ENCODE assay signal across 20 cellular contexts in genomic region chr1:169339773-169340172, GRCh38. TPM values are rescaled to one million over a fixed set of nuclear protein-coding genes. Genes with fewer than 3 reads are reported as not detected.
DNase-seq lines count a peak whose midpoint lies in the region; ATAC-seq and TF ChIP-seq lines count a peak whose summit lies in the region.
"Had no signal": no experiment of that assay in that cellular context is flagged by ENCODE, and none has a peak within 500 bp of the region (broad histone marks: within the 10 kb centered on the region; RNA-seq: fewer than 3 reads in every experiment).

No MANE protein-coding gene starts in this region.

- peaks cover 21% of the 10 kb centered on the region for H3K9me3 Mint-ChIP-seq in T-helper 2 cell treated with Interferon-gamma antibody and Interleukin-4, amounts not matched to agents 5 μg/mL and 100 μg/mL, for 36 hours
- no peaks in the 10 kb centered on the region for H3K9me3 Mint-ChIP-seq in activated naive CD8-positive, alpha-beta T cell (ENCODE audit: low read depth)
- peaks cover 5% of the 10 kb centered on the region for H3K9me3 Mint-ChIP-seq in chondrocyte (ENCODE audit: low read depth)

- peak overlapping the region; percentile 21 for H2BK5ac ChIP-seq in trophoblast cell (ENCODE audit: low read depth, low read length, poor library complexity)

- no peak overlapping the region for H3K27ac ChIP-seq in trophoblast cell (ENCODE audit: low read depth, low read length)
- H3K27ac ChIP-seq: GM23248, PC-9, RWPE1 had no signal

- H3K18ac ChIP-seq in trophoblast cell (ENCODE audit: low read length) = no peak overlapping the region

- H2AFZ ChIP-seq in trophoblast cell (ENCODE audit: insufficient read depth, low read length, poor library complexity) = no peak overlapping the region
- H2AFZ ChIP-seq: GM23248, PC-9 had no signal

- peaks cover 0 to 3% of the 10 kb centered on the region in 2 experiments for H3K36me3 ChIP-seq in trophoblast cell (ENCODE audit: control insufficient read depth in 1 of 2, insufficient read depth in 2 of 2, low read length in 2 of 2)

- no peak overlapping the region for H3K9ac ChIP-seq in trophoblast cell (ENCODE audit: low read length)
- H3K9ac ChIP-seq: GM23248 had no signal

- H3K4me3 ChIP-seq in trophoblast cell (ENCODE audit: low read depth, low read length) = no peak overlapping the region
- H3K4me3 ChIP-seq: GM23248, PC-9 had no signal

- ATAC-seq in HG03045 (IDR thresholded peaks at IDR 0.05; ENCODE audit: unreplicated experiment) = no peak

- H4K8ac ChIP-seq in trophoblast cell (ENCODE audit: low read depth, low read length) = no peak overlapping the region

- no peak for DNase-seq in T-helper 2 cell treated with Interferon-gamma antibody and Interleukin-4, amounts not matched to agents 5 μg/mL and 100 μg/mL, for 36 hours (ENCODE audit: low spot score)
- DNase-seq in T-helper 2 cell (no peak), OCI-M1 (lab: John Stamatoyannopoulos, UW) (peak; percentile 57), trophoblast cell (no peak), NCI-H2081 (lab: John Stamatoyannopoulos, UW) (no peak), chondrocyte (ENCODE audit: low spot score) (no peak)
- DNase-seq: 8988T, Caco-2, GM23248, HCEC 1CT, NCI-H1694 treated with DMSO at 0.1 percent for 48 hours, NCI-H2107, NCI-H2227 treated with DMSO at 0.1 percent for 48 hours, NCI-H510A treated with DMSO at 0.1 percent for 48 hours, PC-9, SIG-M5 had no signal

- no peaks in the 10 kb centered on the region for H3K27me3 Mint-ChIP-seq in T-helper 2 cell treated with Interferon-gamma antibody and Interleukin-4, amounts not matched to agents 5 μg/mL and 100 μg/mL, for 36 hours (ENCODE audit: low read depth)
- H3K27me3 Mint-ChIP-seq in activated naive CD8-positive, alpha-beta T cell = no peaks in the 10 kb centered on the region
- no peaks in the 10 kb centered on the region for H3K27me3 Mint-ChIP-seq in chondrocyte (ENCODE audit: low read depth)
- H3K27me3 Mint-ChIP-seq: B cell had no signal

- H3K27ac Mint-ChIP-seq in T-helper 2 cell treated with Interferon-gamma antibody and Interleukin-4, amounts not matched to agents 5 μg/mL and 100 μg/mL, for 36 hours = peak overlapping the region; percentile 1
- peak overlapping the region; percentile 51 for H3K27ac Mint-ChIP-seq in activated naive CD8-positive, alpha-beta T cell
- no peak overlapping the region for H3K27ac Mint-ChIP-seq in chondrocyte (ENCODE audit: unreplicated experiment)
- H3K27ac Mint-ChIP-seq: B cell had no signal

- peak overlapping the region; percentile 43 for H4K12ac ChIP-seq in trophoblast cell (ENCODE audit: low read depth, low read length)

- H2BK12ac ChIP-seq in trophoblast cell (ENCODE audit: low read length) = peak overlapping the region; percentile 49

- H3K14ac ChIP-seq in trophoblast cell (ENCODE audit: low read length) = no peak overlapping the region

- peaks cover 19% of the 10 kb centered on the region for H3K4me1 Mint-ChIP-seq in T-helper 2 cell treated with Interferon-gamma antibody and Interleukin-4, amounts not matched to agents 5 μg/mL and 100 μg/mL, for 36 hours (ENCODE audit: low read depth)
- H3K4me1 Mint-ChIP-seq in activated naive CD8-positive, alpha-beta T cell (ENCODE audit: low read depth) = peaks cover 21% of the 10 kb centered on the region
- H3K4me1 Mint-ChIP-seq in chondrocyte (ENCODE audit: low read depth) = peaks cover 3% of the 10 kb centered on the region

- peaks cover 2 to 3% of the 10 kb centered on the region in 2 experiments for H3K4me1 ChIP-seq in trophoblast cell (ENCODE audit: control insufficient read depth in 1 of 2, insufficient read depth in 2 of 2, low read length in 2 of 2)

- H3K9me3 ChIP-seq in trophoblast cell (ENCODE audit: insufficient read depth, low read depth, low read length) = peaks cover 4% of the 10 kb centered on the region

- H3K79me2 ChIP-seq in trophoblast cell (ENCODE audit: control insufficient read depth, insufficient read depth, low read length, poor library complexity) = no peaks in the 10 kb centered on the region

- no peak overlapping the region for H3K4ac ChIP-seq in trophoblast cell (ENCODE audit: low read depth, low read length)

- no peak overlapping the region for H4K91ac ChIP-seq in trophoblast cell (ENCODE audit: low read depth, low read length)

- no peak overlapping the region for H3K4me3 Mint-ChIP-seq in T-helper 2 cell treated with Interferon-gamma antibody and Interleukin-4, amounts not matched to agents 5 μg/mL and 100 μg/mL, for 36 hours
- H3K4me3 Mint-ChIP-seq in activated naive CD8-positive, alpha-beta T cell = no peak overlapping the region
- no peak overlapping the region for H3K4me3 Mint-ChIP-seq in chondrocyte (ENCODE audit: unreplicated experiment)
- H3K4me3 Mint-ChIP-seq: B cell had no signal

- no peak overlapping the region for H3K4me2 ChIP-seq in trophoblast cell (ENCODE audit: low read length)
- H3K4me2 ChIP-seq: PC-9 had no signal

- no peak overlapping the region for H2BK120ac ChIP-seq in trophoblast cell (ENCODE audit: insufficient read depth, low read length, poor library complexity)

- H3K23ac ChIP-seq in trophoblast cell (ENCODE audit: low read length) = no peak overlapping the region

- TF ChIP-seq CTCF in chondrocyte (IDR thresholded peaks at IDR 0.05) = no peak

- peaks cover 35% of the 10 kb centered on the region for H3K36me3 Mint-ChIP-seq in T-helper 2 cell treated with Interferon-gamma antibody and Interleukin-4, amounts not matched to agents 5 μg/mL and 100 μg/mL, for 36 hours (ENCODE audit: low read depth)
- H3K36me3 Mint-ChIP-seq in activated naive CD8-positive, alpha-beta T cell = peaks cover 17% of the 10 kb centered on the region
- H3K36me3 Mint-ChIP-seq in chondrocyte (ENCODE audit: low read depth) = peaks cover 3% of the 10 kb centered on the region

- no peaks in the 10 kb centered on the region for H3K79me1 ChIP-seq in trophoblast cell (ENCODE audit: low read length)

- H3K27me3 ChIP-seq in trophoblast cell (ENCODE audit: insufficient read depth, low read length) = no peaks in the 10 kb centered on the region

- H2AK5ac ChIP-seq in trophoblast cell (ENCODE audit: low read length) = no peak overlapping the region

RNA-seq across cellular contexts. Expression of gene NME7, which starts 27.8 kb away (rescaled TPM):
- polyA plus RNA-seq in trophoblast cell (2013) = 27.1 and 30.6 TPM in 2 replicates
- 13.9 to 23.5 TPM (median 14.7 TPM) in 3 replicates for total RNA-seq in chondrocyte

RNA-seq across cellular contexts. Expression of gene BLZF1, which starts 28.2 kb away (rescaled TPM):
- polyA plus RNA-seq in trophoblast cell (2013) = 13.2 TPM in 2 replicates
- total RNA-seq in chondrocyte = 26.4 to 35.8 TPM (median 30.0 TPM) in 3 replicates
